ENCODE assay signal across 9 cellular contexts in the genomic region with DNA sequence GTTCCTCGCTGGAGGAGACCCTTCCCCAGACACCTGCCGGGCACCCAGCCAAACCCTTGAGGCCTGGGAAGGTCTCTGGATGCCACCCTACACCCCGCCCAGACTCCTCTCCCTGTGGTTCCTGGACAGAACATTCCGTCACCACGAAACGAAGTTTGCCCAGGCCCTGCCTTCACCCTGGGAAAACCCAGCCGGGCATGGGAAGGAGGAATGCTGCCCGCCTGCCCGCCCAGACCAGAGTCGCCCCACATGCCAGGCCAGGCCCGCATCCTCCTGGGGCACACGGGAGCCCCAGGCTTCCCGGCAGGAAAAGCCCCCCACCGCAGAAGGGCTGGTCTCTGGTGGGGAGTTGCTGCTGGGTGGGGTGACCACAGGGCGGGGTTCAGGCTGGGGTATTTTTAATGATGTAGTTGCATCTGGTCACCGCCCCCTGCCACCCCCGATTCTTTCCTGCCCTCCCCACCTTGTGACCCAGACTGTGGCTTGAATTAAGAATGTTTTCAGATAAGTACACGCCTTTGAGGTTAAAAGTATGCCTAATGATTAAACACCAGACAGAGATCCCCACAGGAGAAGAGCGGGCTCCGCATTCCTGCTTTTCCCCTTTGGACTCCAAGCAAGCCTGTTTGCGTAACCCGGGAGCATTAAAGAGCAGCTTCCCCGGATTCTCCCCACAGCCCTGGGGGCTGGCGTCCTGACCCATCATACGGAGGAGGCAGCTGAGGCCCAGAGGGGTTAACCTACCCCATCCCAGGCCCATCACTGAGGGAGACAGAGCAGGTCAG. TPM values are rescaled to one million over a fixed set of nuclear protein-coding genes. Genes with fewer than 3 reads are reported as not detected.
DNase-seq lines count a peak whose midpoint lies in the region; ATAC-seq, FAIRE-seq and TF ChIP-seq lines count a peak whose summit lies in the region.
"Had no signal": no experiment of that assay in that cellular context is flagged by ENCODE, and none has a peak within 500 bp of the region (broad histone marks: within the 10 kb centered on the region; RNA-seq: fewer than 3 reads in every experiment).

No MANE protein-coding gene starts in this region.

- H3K4me2 ChIP-seq in HepG2 (ENCODE audit: low read depth, low read length): peak overlapping the region; percentile 93
- H3K4me2 ChIP-seq: KMS-11 had no signal

- H3K4me3 ChIP-seq in HepG2 (replicated peaks in 1 of 3; ENCODE audit: insufficient read depth in 1 of 3, low read depth in 2 of 3, low read length in 3 of 3): peak overlapping the region; percentile 39 to 73 (median 60); a peak in 5 of 6 replicates
- no peak overlapping the region for H3K4me3 ChIP-seq in testis

- peak; percentile 78 for DNase-seq in HK-2 (ENCODE audit: unreplicated experiment)
- DNase-seq in caudate nucleus (lab: John Stamatoyannopoulos, UW): no peak
- peak; percentile 87 for DNase-seq in HepG2 (ENCODE audit: low spot score)
- DNase-seq in testis: no peak
- no peak for DNase-seq in SKM-1 (lab: John Stamatoyannopoulos, UW; ENCODE audit: unreplicated experiment)
- no peak for DNase-seq in NCI-H446 treated with DMSO at 0.1 percent for 48 hours (lab: John Stamatoyannopoulos, UW)
- DNase-seq in activated gamma-delta T cell (lab: John Stamatoyannopoulos, UW): no peak

- CTCF ChIA-PET in HepG2 (lab: Yijun Ruan, JAX; ENCODE audit: low intra/inter-chr PET ratio, low total read pairs): no interaction called here

- 0 out of 2 replicates have a peak, but pooled peaks have one; percentile 11 for TF ChIP-seq RAD21 in HepG2 (CRISPR knock-in tag; IDR thresholded peaks at IDR 0.05)

- in situ Hi-C loops in HepG2 (cut with HindIII; ENCODE audit: extremely low pct_ligation_motif_present, low pct_unique_long_range_greater_than_20kb): loop anchor here (5.0 to 25.0 kb wide), 2 partner anchors 93 to 468 kb away; no protein-coding TSS in a partner anchor

- ATAC-seq in HepG2 (peak; percentile 62), HG03432 (IDR thresholded peaks at IDR 0.05; ENCODE audit: unreplicated experiment) (no peak)

- BruUV-seq in HepG2 (replicated peaks; lab: Mats Ljungman, UMichigan): no TSS peak

- H3K4me1 ChIP-seq in HepG2 (ENCODE audit: insufficient read depth, low read length): peaks cover 55% of the 10 kb centered on the region
- H3K4me1 ChIP-seq in testis: peaks cover 93% of the 10 kb centered on the region

- WGBS in HepG2 (ENCODE audit: low lambda C conversion rate): 14% methylated on average over 13 of the region's 25 CpGs
- 37 to 40% methylated on average over 16 to 25 of the region's 25 CpGs for WGBS in testis, 2 donors

- no peak for TF ChIP-seq CTCF in HepG2 (CRISPR knock-in tag; IDR thresholded peaks at IDR 0.05)
- no peak for TF ChIP-seq CTCF in testis (IDR thresholded peaks at IDR 0.05)

- H3K27me3 ChIP-seq in HepG2 (ENCODE audit: control insufficient read depth in 1 of 2, insufficient read depth in 2 of 2, low read length in 2 of 2): peaks cover 5 to 13% of the 10 kb centered on the region in 2 experiments; a peak in 4 of 5 replicates
- H3K27me3 ChIP-seq in testis: no peaks in the 10 kb centered on the region

- peak in 1 of 2 experiments; percentile 72; a peak in 1 of 4 replicates for TF ChIP-seq EP300 in HepG2 (IDR thresholded peaks at IDR 0.05; ENCODE audit: low read depth in 2 of 2, low read length in 2 of 2)
- TF ChIP-seq EP300 in HepG2 (CRISPR knock-in tag; IDR thresholded peaks at IDR 0.05; ENCODE audit: borderline replicate concordance): peak; percentile 32; the same call in 1 of the 2 replicates

- peak overlapping the region; percentile 65 for H3K9ac ChIP-seq in HepG2 (ENCODE audit: insufficient read depth, low read depth, low read length)
- H3K9ac ChIP-seq: KMS-11 had no signal

- H2AFZ ChIP-seq in HepG2 (ENCODE audit: low read length): no peak overlapping the region

- peak overlapping the region; percentile 97 for H3K27ac ChIP-seq in caudate nucleus (ENCODE audit: low read depth, low read length)
- peak overlapping the region; percentile 34 for H3K27ac ChIP-seq in HepG2 (ENCODE audit: extremely low read length, insufficient read depth, low read length)
- H3K27ac ChIP-seq in testis: peak overlapping the region; percentile 91 to 95
- H3K27ac ChIP-seq: KMS-11 had no signal

- H3K9me3 ChIP-seq in HepG2 (ENCODE audit: low read length) (no peaks in the 10 kb centered on the region), testis (no peaks in the 10 kb centered on the region)

- intact Hi-C loops in HepG2 (cut with micrococcal nuclease; ENCODE audit: unreplicated experiment) (no loop called here), testis (cut with DNase I; ENCODE audit: low total_unique reads) (no loop called here)

- H3K36me3 ChIP-seq in HepG2 (replicated peaks in 1 of 2; ENCODE audit: control insufficient read depth in 1 of 2, insufficient read depth in 2 of 2, low read length in 2 of 2) (no peaks in the 10 kb centered on the region), testis (ENCODE audit: low read depth, missing control alignments) (no peaks in the 10 kb centered on the region)

- peak; percentile 96 for FAIRE-seq in HepG2 (lab: Jason Lieb, UNC)

- TF ChIP-seq POLR2A in HepG2 (IDR thresholded peaks at IDR 0.05; ENCODE audit: insufficient read depth in 1 of 2, low read depth in 2 of 2, low read length in 2 of 2): peak in 1 of 2 experiments; percentile 88; a peak in 3 of 4 replicates
- TF ChIP-seq POLR2A in testis (IDR thresholded peaks at IDR 0.05): no peak

- POLR2A ChIA-PET in HepG2 (lab: Yijun Ruan, JAX): interaction anchor here (0.8 to 1.8 kb wide), 4 partner anchors 70 to 108 kb away, joined by 4 to 12 read pairs (median 4); no protein-coding TSS in a partner anchor

- no peaks in the 10 kb centered on the region for H3K79me2 ChIP-seq in HepG2 (ENCODE audit: insufficient read depth, low read length)

- no peaks in the 10 kb centered on the region for H4K20me1 ChIP-seq in HepG2 (ENCODE audit: insufficient read depth, low read length)

TF ChIP-seq in HepG2, 621 proteins besides CTCF, POLR2A, EP300 and RAD21 (continues in another document):
- peak; percentile 12; the same call in 1 of the 2 replicates for TF ChIP-seq ZSCAN25 (CRISPR knock-in tag; IDR thresholded peaks at IDR 0.05)
- TF ChIP-seq PHF5A (CRISPR knock-in tag; IDR thresholded peaks at IDR 0.05; ENCODE audit: low read depth, unreplicated experiment): peak; percentile 26
- TF ChIP-seq CEBPG (CRISPR knock-in tag; IDR thresholded peaks at IDR 0.05): peak; percentile 92
- no peak for TF ChIP-seq KAT7 (CRISPR knock-in tag; IDR thresholded peaks at IDR 0.05; ENCODE audit: borderline replicate concordance)
- peak; percentile 78 for TF ChIP-seq HDAC1 (CRISPR knock-in tag; IDR thresholded peaks at IDR 0.05)
- TF ChIP-seq, protein P1, sequence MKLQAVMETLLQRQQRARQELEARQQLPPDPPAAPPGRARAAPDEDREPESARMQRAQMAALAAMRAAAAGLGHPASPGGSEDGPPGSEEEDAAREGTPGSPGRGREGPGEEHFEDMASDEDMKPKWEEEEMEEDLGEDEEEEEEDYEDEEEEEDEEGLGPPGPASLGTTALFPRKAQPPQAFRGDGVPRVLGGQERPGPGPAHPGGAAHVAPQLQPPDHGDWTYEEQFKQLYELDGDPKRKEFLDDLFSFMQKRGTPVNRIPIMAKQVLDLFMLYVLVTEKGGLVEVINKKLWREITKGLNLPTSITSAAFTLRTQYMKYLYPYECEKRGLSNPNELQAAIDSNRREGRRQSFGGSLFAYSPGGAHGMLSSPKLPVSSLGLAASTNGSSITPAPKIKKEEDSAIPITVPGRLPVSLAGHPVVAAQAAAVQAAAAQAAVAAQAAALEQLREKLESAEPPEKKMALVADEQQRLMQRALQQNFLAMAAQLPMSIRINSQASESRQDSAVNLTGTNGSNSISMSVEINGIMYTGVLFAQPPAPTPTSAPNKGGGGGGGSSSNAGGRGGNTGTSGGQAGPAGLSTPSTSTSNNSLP (IDR thresholded peaks at IDR 0.05; ENCODE audit: low read depth, low read length): peak; percentile 22; the same call in 1 of the 2 replicates
- TF ChIP-seq RXRA (CRISPR knock-in tag; IDR thresholded peaks at IDR 0.05): peak; percentile 46; the same call in 1 of the 2 replicates
- TF ChIP-seq YY1 (IDR thresholded peaks at IDR 0.05; ENCODE audit: insufficient read depth, insufficient replicate concordance, low read depth, low read length): peak; percentile 19
- TF ChIP-seq ZNF605 (CRISPR knock-in tag; IDR thresholded peaks at IDR 0.05): 0 out of 2 replicates have a peak, but pooled peaks have one; percentile 25

RNA-seq across cellular contexts. Expression of a gene that starts 44.6 kb away (rescaled TPM):
- total RNA-seq in HepG2 (2016; rRNA removed; fragmentation: Illumina TruSeq; extraction: Trizol): 24.7 and 32.0 TPM in 2 replicates
- total RNA-seq in HepG2 (2016; cell fraction: cytosol; rRNA removed; fragmentation: Illumina TruSeq; extraction: Trizol; ENCODE audit: low read depth): 25.2 and 27.4 TPM in 2 replicates
- total RNA-seq in HepG2 (2016; cell fraction: insoluble cytoplasmic fraction; rRNA removed; fragmentation: Illumina TruSeq; extraction: Trizol): 25.2 and 26.2 TPM in 2 replicates
- 42.1 and 44.8 TPM in 2 replicates for total RNA-seq in HepG2 (2016; cell fraction: membrane; rRNA removed; fragmentation: Illumina TruSeq; extraction: Trizol)
- total RNA-seq in HepG2 (2016; cell fraction: nucleus; rRNA removed; fragmentation: Illumina TruSeq; extraction: Trizol): 16.8 and 21.1 TPM in 2 replicates
- polyA plus RNA-seq in HepG2 (2011; rRNA removed): 16.6 and 18.2 TPM in 2 replicates
- 14.0 and 14.5 TPM in 2 replicates for polyA plus RNA-seq in HepG2 (2011; cell fraction: cytosol; rRNA removed)
- 11.7 and 12.6 TPM in 2 replicates for polyA plus RNA-seq in HepG2 (2011; cell fraction: nucleus; rRNA removed)
- polyA plus RNA-seq in HepG2 (2012): 20.9 and 22.5 TPM in 2 replicates
- polyA plus RNA-seq in HepG2 (2016; cell fraction: cytosol; fragmentation: Illumina TruSeq; extraction: Trizol; ENCODE audit: low read depth): 26.1 and 26.5 TPM in 2 replicates
- 15.3 and 15.6 TPM in 2 replicates for polyA plus RNA-seq in HepG2 (2016; cell fraction: insoluble cytoplasmic fraction; fragmentation: Illumina TruSeq; extraction: Trizol; ENCODE audit: low read depth)
- 29.1 and 30.3 TPM in 2 replicates for polyA plus RNA-seq in HepG2 (2016; cell fraction: membrane; fragmentation: Illumina TruSeq; extraction: Trizol; ENCODE audit: low read depth)
- polyA plus RNA-seq in HepG2 (2016; cell fraction: nucleus; fragmentation: Illumina TruSeq; extraction: Trizol; ENCODE audit: insufficient read depth, low read depth): 21.2 and 21.4 TPM in 2 replicates
- 7.8 and 47.2 TPM in 2 replicates for polyA minus RNA-seq in HepG2 (2011; rRNA and poly(A)+ RNA removed; ENCODE audit: low replicate concordance)
- 23.7 and 30.1 TPM in 2 replicates for polyA minus RNA-seq in HepG2 (2011; cell fraction: cytosol; rRNA and poly(A)+ RNA removed)
- polyA minus RNA-seq in HepG2 (2011; cell fraction: nucleus; rRNA and poly(A)+ RNA removed): 30.8 and 34.2 TPM in 2 replicates
- 10 to 100 TPM; 18.1 to 19.9 TPM for total RNA-seq in testis
- polyA plus RNA-seq in testis (ENCODE audit: insufficient read depth, low read depth, low replicate concordance): 4.8 TPM

Comparison
In these comparisons a context has a peak if more than half of its experiments do, and no peak if none do; other contexts are left out.
1. DNase-seq: peak in HK-2 (single experiment) and HepG2 (single experiment); none in caudate nucleus (0 of 61), testis (single experiment), SKM-1 (single experiment), NCI-H446 treated with DMSO at 0.1 percent for 48 hours (single experiment) and activated gamma-delta T cell (single experiment).
2. H3K27ac ChIP-seq: peak in every context shown above with its lines; median percentile 97 in caudate nucleus; 93 in testis; 34 in HepG2.
3. H3K4me3 ChIP-seq: peak in HepG2 (3 of 3); none in testis (0 of 2).